In genomic region chr9:128104171-128104618, GRCh38 we compare ENCODE assay signal across 1 cellular context.
TF ChIP-seq lines count a peak whose summit lies in the region.

No MANE protein-coding gene starts in this region.

TF ChIP-seq in K562, 482 proteins besides CTCF, POLR2A, EP300 and RAD21:
- TF ChIP-seq, protein P1, sequence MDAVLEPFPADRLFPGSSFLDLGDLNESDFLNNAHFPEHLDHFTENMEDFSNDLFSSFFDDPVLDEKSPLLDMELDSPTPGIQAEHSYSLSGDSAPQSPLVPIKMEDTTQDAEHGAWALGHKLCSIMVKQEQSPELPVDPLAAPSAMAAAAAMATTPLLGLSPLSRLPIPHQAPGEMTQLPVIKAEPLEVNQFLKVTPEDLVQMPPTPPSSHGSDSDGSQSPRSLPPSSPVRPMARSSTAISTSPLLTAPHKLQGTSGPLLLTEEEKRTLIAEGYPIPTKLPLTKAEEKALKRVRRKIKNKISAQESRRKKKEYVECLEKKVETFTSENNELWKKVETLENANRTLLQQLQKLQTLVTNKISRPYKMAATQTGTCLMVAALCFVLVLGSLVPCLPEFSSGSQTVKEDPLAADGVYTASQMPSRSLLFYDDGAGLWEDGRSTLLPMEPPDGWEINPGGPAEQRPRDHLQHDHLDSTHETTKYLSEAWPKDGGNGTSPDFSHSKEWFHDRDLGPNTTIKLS (IDR thresholded peaks at IDR 0.05; ENCODE audit: borderline replicate concordance, low read depth): no peak
- peak; percentile 11; the same call in 1 of the 2 replicates for TF ChIP-seq CREM (IDR thresholded peaks at IDR 0.05; ENCODE audit: low read depth)
